Comparison of ENCODE assay signal across 1 cellular context in the genomic region with DNA sequence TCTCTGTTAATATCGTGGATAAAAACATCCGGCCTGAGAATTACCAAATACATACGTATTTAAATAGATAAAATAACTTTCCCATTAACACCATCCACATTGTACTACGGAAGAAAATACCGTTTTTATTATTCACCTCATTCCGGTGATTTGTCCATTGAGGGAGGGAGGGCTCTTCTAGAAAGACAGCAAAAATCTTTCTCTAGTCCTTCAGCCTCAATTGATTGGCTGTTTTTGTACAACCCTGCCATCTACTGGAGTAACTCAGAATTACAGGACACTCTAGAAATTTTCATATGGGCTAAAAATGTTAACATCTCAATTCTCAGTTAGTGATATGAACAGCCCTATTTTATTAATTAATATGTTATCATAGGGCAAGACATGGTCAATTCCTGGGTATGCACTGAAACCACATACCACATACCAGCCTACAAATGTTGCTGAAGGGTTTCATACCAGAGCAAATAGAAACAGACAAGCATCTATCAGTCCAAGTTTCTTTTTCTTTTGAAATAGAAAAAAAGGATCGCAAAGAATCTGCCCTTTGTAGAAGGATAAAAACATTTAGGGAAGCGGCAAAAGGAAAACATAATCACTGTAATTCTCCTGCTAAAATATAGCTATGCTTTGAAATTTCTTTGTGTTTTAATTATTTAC.
TF ChIP-seq lines count a peak whose summit lies in the region.

No MANE protein-coding gene starts in this region.

TF ChIP-seq in HepG2, 621 proteins besides CTCF, POLR2A, EP300 and RAD21:
- 0 out of 2 replicates have a peak, but pooled peaks have one; percentile 9 for TF ChIP-seq ZNF652 (CRISPR knock-in tag; IDR thresholded peaks at IDR 0.05; ENCODE audit: borderline replicate concordance, low read depth)
- TF ChIP-seq STAG1 (CRISPR knock-in tag; IDR thresholded peaks at IDR 0.05): peak; percentile 60
- TF ChIP-seq, protein P1, sequence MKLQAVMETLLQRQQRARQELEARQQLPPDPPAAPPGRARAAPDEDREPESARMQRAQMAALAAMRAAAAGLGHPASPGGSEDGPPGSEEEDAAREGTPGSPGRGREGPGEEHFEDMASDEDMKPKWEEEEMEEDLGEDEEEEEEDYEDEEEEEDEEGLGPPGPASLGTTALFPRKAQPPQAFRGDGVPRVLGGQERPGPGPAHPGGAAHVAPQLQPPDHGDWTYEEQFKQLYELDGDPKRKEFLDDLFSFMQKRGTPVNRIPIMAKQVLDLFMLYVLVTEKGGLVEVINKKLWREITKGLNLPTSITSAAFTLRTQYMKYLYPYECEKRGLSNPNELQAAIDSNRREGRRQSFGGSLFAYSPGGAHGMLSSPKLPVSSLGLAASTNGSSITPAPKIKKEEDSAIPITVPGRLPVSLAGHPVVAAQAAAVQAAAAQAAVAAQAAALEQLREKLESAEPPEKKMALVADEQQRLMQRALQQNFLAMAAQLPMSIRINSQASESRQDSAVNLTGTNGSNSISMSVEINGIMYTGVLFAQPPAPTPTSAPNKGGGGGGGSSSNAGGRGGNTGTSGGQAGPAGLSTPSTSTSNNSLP (IDR thresholded peaks at IDR 0.05; ENCODE audit: low read depth, low read length): no peak
- TF ChIP-seq, protein P2, sequence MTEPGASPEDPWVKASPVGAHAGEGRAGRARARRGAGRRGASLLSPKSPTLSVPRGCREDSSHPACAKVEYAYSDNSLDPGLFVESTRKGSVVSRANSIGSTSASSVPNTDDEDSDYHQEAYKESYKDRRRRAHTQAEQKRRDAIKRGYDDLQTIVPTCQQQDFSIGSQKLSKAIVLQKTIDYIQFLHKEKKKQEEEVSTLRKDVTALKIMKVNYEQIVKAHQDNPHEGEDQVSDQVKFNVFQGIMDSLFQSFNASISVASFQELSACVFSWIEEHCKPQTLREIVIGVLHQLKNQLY (CRISPR knock-in tag; IDR thresholded peaks at IDR 0.05): no peak
- no peak for TF ChIP-seq ZNF296 (CRISPR knock-in tag; conservative IDR thresholded peaks at IDR 0.05)
- TF ChIP-seq, protein P3, sequence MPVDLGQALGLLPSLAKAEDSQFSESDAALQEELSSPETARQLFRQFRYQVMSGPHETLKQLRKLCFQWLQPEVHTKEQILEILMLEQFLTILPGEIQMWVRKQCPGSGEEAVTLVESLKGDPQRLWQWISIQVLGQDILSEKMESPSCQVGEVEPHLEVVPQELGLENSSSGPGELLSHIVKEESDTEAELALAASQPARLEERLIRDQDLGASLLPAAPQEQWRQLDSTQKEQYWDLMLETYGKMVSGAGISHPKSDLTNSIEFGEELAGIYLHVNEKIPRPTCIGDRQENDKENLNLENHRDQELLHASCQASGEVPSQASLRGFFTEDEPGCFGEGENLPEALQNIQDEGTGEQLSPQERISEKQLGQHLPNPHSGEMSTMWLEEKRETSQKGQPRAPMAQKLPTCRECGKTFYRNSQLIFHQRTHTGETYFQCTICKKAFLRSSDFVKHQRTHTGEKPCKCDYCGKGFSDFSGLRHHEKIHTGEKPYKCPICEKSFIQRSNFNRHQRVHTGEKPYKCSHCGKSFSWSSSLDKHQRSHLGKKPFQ (CRISPR knock-in tag; IDR thresholded peaks at IDR 0.05; ENCODE audit: insufficient replicate concordance): no peak
- peak; percentile 33; the same call in 1 of the 2 replicates for TF ChIP-seq SMC3 (IDR thresholded peaks at IDR 0.05; ENCODE audit: low read length)
- TF ChIP-seq ZNF720 (CRISPR knock-in tag; IDR thresholded peaks at IDR 0.05): no peak
